In genomic region chr11:36122715-36123114, GRCh38 we compare ENCODE assay signal across 12 cellular contexts.
"Had no signal": no experiment of that assay in that cellular context is flagged by ENCODE, and none has a peak within 500 bp of the region (broad histone marks: within the 10 kb centered on the region; RNA-seq: fewer than 3 reads in every experiment).

No MANE protein-coding gene starts in this region.

- DNase-seq: activated CD4-positive, alpha-beta T cell treated with anti-CD3 and anti-CD28 coated beads, Interleukin-2, amount 50 U/mL, for 48 hours; activated CD4-positive, CD25-positive, alpha-beta regulatory T cell treated with anti-CD3 and anti-CD28 coated beads, Interleukin-2, amount 50 U/mL, for 72 hours; activated CD8-positive, alpha-beta memory T cell treated with anti-CD3 and anti-CD28 coated beads, Interleukin-2, amount 10 ng/mL, durations not matched to agents 7 days and 5 days; activated effector memory CD4-positive, alpha-beta T cell treated with anti-CD3 and anti-CD28 coated beads, Interleukin-2, amount 50 U/mL, for 16 hours; activated T-cell treated with anti-CD3 and anti-CD28 coated beads, Interleukin-2, amount 50 U/mL, for 4 hours; naive B cell; T-helper 9 cell; thyroid gland had no signal

- H3K27ac ChIP-seq: parathyroid adenoma, skin epidermis, thyroid gland had no signal

- H3K27me3 ChIP-seq: thyroid gland had no signal

- H2AFZ ChIP-seq: parathyroid adenoma had no signal

- ATAC-seq: activated CD8-positive, alpha-beta memory T cell treated with anti-CD3 and anti-CD28 coated beads, Interleukin-2, amount 10 ng/mL, durations not matched to agents 7 days and 5 days; activated naive CD4-positive, alpha-beta T cell treated with anti-CD3 and anti-CD28 coated beads, Interleukin-2, amount 50 U/mL, for 72 hours; activated T-cell treated with anti-CD3 and anti-CD28 coated beads, Interleukin-2, amount 50 U/mL, for 4 hours had no signal

- H3K79me2 ChIP-seq: parathyroid adenoma had no signal

- H3K4me3 Mint-ChIP-seq: activated CD8-positive, alpha-beta memory T cell treated with anti-CD3 and anti-CD28 coated beads, Interleukin-2, amount 10 ng/mL, durations not matched to agents 7 days and 5 days; activated T-cell treated with anti-CD3 and anti-CD28 coated beads, Interleukin-2, amount 50 U/mL, for 4 hours; naive B cell had no signal

- H3K9ac ChIP-seq: parathyroid adenoma had no signal

- H3K9me3 ChIP-seq: thyroid gland had no signal

- H3K27ac Mint-ChIP-seq: activated CD8-positive, alpha-beta memory T cell treated with anti-CD3 and anti-CD28 coated beads, Interleukin-2, amount 10 ng/mL, durations not matched to agents 7 days and 5 days; activated naive CD4-positive, alpha-beta T cell treated with anti-CD3 and anti-CD28 coated beads, Interleukin-2, amount 50 U/mL, for 72 hours; naive B cell had no signal

- H3K4me3 ChIP-seq: lung, skin epidermis, thyroid gland had no signal

- H3K4me1 ChIP-seq: parathyroid adenoma, thyroid gland had no signal

- H3K36me3 Mint-ChIP-seq: activated CD8-positive, alpha-beta memory T cell treated with anti-CD3 and anti-CD28 coated beads, Interleukin-2, amount 10 ng/mL, durations not matched to agents 7 days and 5 days; activated naive CD4-positive, alpha-beta T cell treated with anti-CD3 and anti-CD28 coated beads, Interleukin-2, amount 50 U/mL, for 72 hours; naive B cell had no signal

- H3K36me3 ChIP-seq: thyroid gland had no signal

- H3K4me1 Mint-ChIP-seq: activated CD8-positive, alpha-beta memory T cell treated with anti-CD3 and anti-CD28 coated beads, Interleukin-2, amount 10 ng/mL, durations not matched to agents 7 days and 5 days had no signal

- H3K9me3 Mint-ChIP-seq: activated naive CD4-positive, alpha-beta T cell treated with anti-CD3 and anti-CD28 coated beads, Interleukin-2, amount 50 U/mL, for 72 hours; activated T-cell treated with anti-CD3 and anti-CD28 coated beads, Interleukin-2, amount 50 U/mL, for 4 hours; naive B cell had no signal
